8 cellular contexts compared by ENCODE assay signal in the genomic region with DNA sequence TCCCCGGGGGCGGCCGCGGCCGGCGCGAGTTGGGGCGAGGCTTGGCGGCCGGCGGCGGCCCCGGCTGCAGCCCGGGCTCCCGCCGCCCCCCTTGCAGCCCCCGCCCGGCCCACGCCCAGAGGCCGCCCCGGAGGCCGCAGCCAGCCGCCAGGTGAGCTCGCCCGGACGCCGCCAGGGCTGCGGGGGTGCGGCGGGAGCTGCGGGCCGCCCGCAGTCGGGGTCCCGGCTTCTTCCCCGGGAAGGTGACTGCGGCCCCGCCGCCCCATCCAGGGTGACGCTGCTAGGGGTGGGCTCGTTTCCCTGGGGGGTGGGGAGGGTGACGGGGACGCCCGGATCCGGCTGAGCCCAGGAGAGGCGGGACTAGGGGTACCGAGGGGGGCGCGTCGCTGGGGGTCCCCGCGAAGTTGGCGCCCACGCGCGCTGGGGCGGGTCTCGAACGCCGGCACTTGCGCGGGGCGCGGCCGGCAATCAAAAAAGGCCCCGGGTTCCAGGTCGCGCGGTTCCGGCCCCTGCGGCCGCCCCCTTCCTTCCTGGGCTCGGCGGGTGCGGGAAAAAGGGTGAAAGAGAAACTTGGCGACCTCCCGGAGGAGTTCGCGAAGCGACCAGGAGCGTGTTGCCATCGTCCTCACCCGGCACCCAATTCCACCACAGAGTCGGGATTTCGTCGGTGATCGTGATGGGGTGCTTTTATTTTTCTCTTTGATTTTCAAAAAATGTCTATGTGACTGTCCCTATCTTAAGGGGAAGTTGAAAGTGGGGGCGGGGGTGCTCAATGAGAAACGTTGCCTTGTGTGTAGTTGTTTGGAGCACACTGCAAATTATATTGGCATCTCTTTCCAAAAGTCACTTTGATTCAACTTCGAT. TPM values are rescaled to one million over a fixed set of nuclear protein-coding genes. Genes with fewer than 3 reads are reported as not detected.
A peak's percentile ranks its signal among the peaks of the same experiment; 100 is the strongest.
DNase-seq lines count a peak whose midpoint lies in the region; ATAC-seq and TF ChIP-seq lines count a peak whose summit lies in the region.

No MANE protein-coding gene starts in this region.

- peak; percentile 59 for DNase-seq in activated CD4-positive, alpha-beta T cell treated with anti-CD3 and anti-CD28 coated beads for 36 hours
- DNase-seq in activated CD4-positive, alpha-beta T cell treated with anti-CD3 and anti-CD28 coated beads for 1 hour, result no peak
- DNase-seq in RPMI7951 (ENCODE audit: low read depth), result peak; percentile 28
- DNase-seq in left ventricle myocardium inferior, result peak; percentile 45
- DNase-seq in psoas muscle, result peak; percentile 42 to 70
- DNase-seq in mesenteric fat pad (ENCODE audit: low spot score), result no peak

- H3K36me3 Mint-ChIP-seq in activated CD4-positive, alpha-beta T cell treated with anti-CD3 and anti-CD28 coated beads for 36 hours (ENCODE audit: low read depth), result peaks cover 24% of the 10 kb centered on the region
- H3K36me3 Mint-ChIP-seq in activated naive CD8-positive, alpha-beta T cell, result peaks cover 7% of the 10 kb centered on the region

- CTCF ChIA-PET in activated CD4-positive, alpha-beta T cell treated with anti-CD3 and anti-CD28 coated beads for 36 hours (lab: Charles Lee), result no interaction called here

- TF ChIP-seq CTCF in left ventricle myocardium inferior (IDR thresholded peaks at IDR 0.05; ENCODE audit: borderline replicate concordance) (no peak), psoas muscle (IDR thresholded peaks at IDR 0.05) (no peak)

- H3K9me3 ChIP-seq in left ventricle myocardium inferior (replicated peaks) (no peaks in the 10 kb centered on the region), psoas muscle (no peaks in the 10 kb centered on the region)

- H3K36me3 ChIP-seq in left ventricle myocardium inferior (no peaks in the 10 kb centered on the region), psoas muscle (ENCODE audit: insufficient read depth in 1 of 2, low read depth in 1 of 2) (peaks cover 0 to 8% of the 10 kb centered on the region in 2 donors)

- H3K27ac Mint-ChIP-seq in activated CD4-positive, alpha-beta T cell treated with anti-CD3 and anti-CD28 coated beads for 36 hours, result peak overlapping the region; percentile 95
- H3K27ac Mint-ChIP-seq in activated naive CD8-positive, alpha-beta T cell, result peak overlapping the region; percentile 94

- WGBS in psoas muscle, 3 donors, result 0% methylated on average over 41 to 90 of the region's 90 CpGs

- H3K27me3 ChIP-seq in left ventricle myocardium inferior (ENCODE audit: low read depth) (no peaks in the 10 kb centered on the region), psoas muscle (ENCODE audit: insufficient read depth in 3 of 3, low read length in 2 of 3) (no peaks in the 10 kb centered on the region)

- H3K27ac ChIP-seq in left ventricle myocardium inferior (replicated peaks) (peak overlapping the region; percentile 90), psoas muscle (peak overlapping the region; percentile 90)

- H3K27me3 Mint-ChIP-seq in activated CD4-positive, alpha-beta T cell treated with anti-CD3 and anti-CD28 coated beads for 36 hours, result no peaks in the 10 kb centered on the region
- H3K27me3 Mint-ChIP-seq in activated naive CD8-positive, alpha-beta T cell, result no peaks in the 10 kb centered on the region

- H3K9me3 Mint-ChIP-seq in activated CD4-positive, alpha-beta T cell treated with anti-CD3 and anti-CD28 coated beads for 36 hours (ENCODE audit: low read depth), result no peaks in the 10 kb centered on the region
- H3K9me3 Mint-ChIP-seq in activated naive CD8-positive, alpha-beta T cell (ENCODE audit: low read depth), result no peaks in the 10 kb centered on the region

- peaks cover 57% of the 10 kb centered on the region for H3K4me1 Mint-ChIP-seq in activated CD4-positive, alpha-beta T cell treated with anti-CD3 and anti-CD28 coated beads for 36 hours
- H3K4me1 Mint-ChIP-seq in activated naive CD8-positive, alpha-beta T cell (ENCODE audit: low read depth), result peaks cover 61% of the 10 kb centered on the region

- H3K4me1 ChIP-seq in left ventricle myocardium inferior (peaks cover 31% of the 10 kb centered on the region), psoas muscle (peaks cover 10% of the 10 kb centered on the region)

- intact Hi-C loops in activated CD4-positive, alpha-beta T cell treated with anti-CD3 and anti-CD28 coated beads for 36 hours (cut with DNase I, micrococcal nuclease), result loop anchor here in 1 of 2 experiments (1.0 to 5.0 kb wide), 2 partner anchors 47 to 158 kb away; partner anchors contain the start of gene PSMD6
- intact Hi-C loops in left ventricle myocardium inferior (cut with micrococcal nuclease), result no loop called here
- intact Hi-C loops in psoas muscle (cut with DNase I), result loop anchor here in 1 of 2 donors (10.0 kb wide), 1 partner anchor 131 kb away; no protein-coding TSS in a partner anchor

- peak; percentile 42 for ATAC-seq in activated CD4-positive, alpha-beta T cell treated with anti-CD3 and anti-CD28 coated beads for 36 hours
- ATAC-seq in HG02970 (IDR thresholded peaks at IDR 0.05; ENCODE audit: low FRiP score, unreplicated experiment), result peak; percentile 43
- ATAC-seq in psoas muscle, result peak; percentile 54 to 64 (median 62)

- H3K4me3 ChIP-seq in left ventricle myocardium inferior (peak overlapping the region; percentile 97), psoas muscle (peak overlapping the region; percentile 96)

- peak overlapping the region; percentile 94 for H3K4me3 Mint-ChIP-seq in activated CD4-positive, alpha-beta T cell treated with anti-CD3 and anti-CD28 coated beads for 36 hours
- peak overlapping the region; percentile 91 for H3K4me3 Mint-ChIP-seq in activated naive CD8-positive, alpha-beta T cell

- POLR2A ChIA-PET in activated CD4-positive, alpha-beta T cell treated with anti-CD3 and anti-CD28 coated beads for 36 hours (lab: Charles Lee), result no interaction called here

RNA-seq across cellular contexts. Expression of gene ATXN7, which starts 0.6 kb away (rescaled TPM):
- 10 to 100 TPM; 27.1 to 58.3 TPM for total RNA-seq in activated CD4-positive, alpha-beta T cell treated with anti-CD3 and anti-CD28 coated beads for 36 hours
- total RNA-seq in RPMI7951 (2014; rRNA removed; shearing (Covaris generic)), result 5.4 and 6.1 TPM in 2 replicates
- 12.1 TPM for total RNA-seq in left ventricle myocardium inferior
- total RNA-seq in psoas muscle, result 10 to 100 TPM; 16.2 to 27.2 (median 21.6) TPM
- polyA plus RNA-seq in psoas muscle, result 1 to 10 TPM; 2.4 to 6.9 (median 3.9) TPM
- total RNA-seq in mesenteric fat pad, result 42.3 TPM

RNA-seq across cellular contexts. Expression of gene THOC7, which starts 0.6 kb away (rescaled TPM):
- total RNA-seq in activated CD4-positive, alpha-beta T cell treated with anti-CD3 and anti-CD28 coated beads for 36 hours, result 10 to 100 TPM; 80.8 to 87.1 TPM
- 135 and 166 TPM in 2 replicates for total RNA-seq in RPMI7951 (2014; rRNA removed; shearing (Covaris generic))
- total RNA-seq in left ventricle myocardium inferior (79.4 TPM), psoas muscle (10 to 100 TPM; 61.0 to 90.8 (median 75.1) TPM), mesenteric fat pad (63.2 TPM)
- 100 to 1,000 TPM in 1 of 3 donors, 10 to 100 TPM in 2; 63.0 to 102 (median 90.1) TPM for polyA plus RNA-seq in psoas muscle

RNA-seq across cellular contexts. Expression of gene C3orf49, which starts 45.1 kb away (rescaled TPM):
- total RNA-seq in activated CD4-positive, alpha-beta T cell treated with anti-CD3 and anti-CD28 coated beads for 36 hours, result not detected
- total RNA-seq in RPMI7951 (2014; rRNA removed; shearing (Covaris generic)), result not detected in 2 replicates
- total RNA-seq in left ventricle myocardium inferior (not detected), psoas muscle (not detected), mesenteric fat pad (not detected)
- polyA plus RNA-seq in psoas muscle, result under 1 TPM in 1 of 3 donors, not detected in 2; 0.08 TPM

RNA-seq across cellular contexts. Expression of gene SCAANT1, which starts 47.9 kb away (rescaled TPM):
- not detected for total RNA-seq in activated CD4-positive, alpha-beta T cell treated with anti-CD3 and anti-CD28 coated beads for 36 hours
- total RNA-seq in RPMI7951 (2014; rRNA removed; shearing (Covaris generic)), result not detected in 2 replicates
- total RNA-seq in left ventricle myocardium inferior (not detected), psoas muscle (not detected), mesenteric fat pad (not detected)
- polyA plus RNA-seq in psoas muscle, result not detected

Comparison
In these comparisons a context has a peak if more than half of its experiments do, and no peak if none do; other contexts are left out.
1. DNase-seq: peak in activated CD4-positive, alpha-beta T cell treated with anti-CD3 and anti-CD28 coated beads for 36 hours (single experiment), RPMI7951 (single experiment), left ventricle myocardium inferior (single experiment) and psoas muscle (2 of 2); none in activated CD4-positive, alpha-beta T cell treated with anti-CD3 and anti-CD28 coated beads for 1 hour (single experiment) and mesenteric fat pad (single experiment).
2. Peak in every context shown above with its lines, with median percentiles within 50 percentile points of each other: ATAC-seq.